Comparison of ENCODE assay signal across 38 cellular contexts in the genomic region with DNA sequence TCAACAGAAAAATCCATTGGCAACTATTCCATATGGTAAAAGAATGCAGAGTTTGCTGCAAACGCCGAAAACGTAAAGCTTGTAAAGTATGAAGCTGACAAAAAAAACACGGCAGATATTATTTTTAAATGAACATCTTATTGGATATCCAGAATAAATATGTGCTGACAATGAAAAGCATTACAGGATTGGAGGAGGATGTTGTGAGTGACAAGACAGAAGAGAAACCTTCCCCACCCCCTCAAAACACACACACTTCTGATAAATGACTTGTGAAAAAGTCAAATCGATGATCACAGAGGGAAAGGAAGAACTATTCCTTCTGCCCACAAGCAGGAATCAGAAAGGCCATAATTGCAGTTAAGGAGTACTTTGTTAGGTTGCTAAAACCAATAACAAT. TPM values are rescaled to one million over a fixed set of nuclear protein-coding genes. Genes with fewer than 3 reads are reported as not detected.
"Had no signal": no experiment of that assay in that cellular context is flagged by ENCODE, and none has a peak within 500 bp of the region (broad histone marks: within the 10 kb centered on the region; RNA-seq: fewer than 3 reads in every experiment).

No MANE protein-coding gene starts in this region.

- DNase-seq: activated effector memory CD4-positive, alpha-beta T cell treated with anti-CD3 and anti-CD28 coated beads, Interleukin-2, amount 50 U/mL, for 16 hours; activated effector memory CD4-positive, alpha-beta T cell treated with Interleukin-2 at 50 U/mL for 16 hours; activated gamma-delta T cell; activated gamma-delta T cell treated with Interleukin-2 at 50 U/mL for 16 hours; activated naive CD4-positive, alpha-beta T cell; activated naive CD4-positive, alpha-beta T cell treated with anti-CD3 and anti-CD28 coated beads for 36 hours; activated naive CD4-positive, alpha-beta T cell treated with anti-CD3 and anti-CD28 coated beads, Interleukin-2, amount 10 ng/mL, durations not matched to agents 7 days and 5 days; activated naive CD4-positive, alpha-beta T cell treated with anti-CD3 and anti-CD28 coated beads, Interleukin-2, amount 50 U/mL, for 16 hours; activated naive CD4-positive, alpha-beta T cell treated with Interleukin-2 at 50 U/mL for 16 hours; activated naive CD8-positive, alpha-beta T cell treated with anti-CD3 and anti-CD28 coated beads for 36 hours; activated naive CD8-positive, alpha-beta T cell treated with anti-CD3 and anti-CD28 coated beads, Interleukin-2, amount 10 ng/mL, durations not matched to agents 7 days and 5 days; activated naive CD8-positive, alpha-beta T cell treated with anti-CD3 and anti-CD28 coated beads, Interleukin-2, amount 50 U/mL, for 24 hours; activated T-cell treated with anti-CD3 and anti-CD28 coated beads, Interleukin-2, amount 50 U/mL, for 24 hours; activated T-cell treated with anti-CD3 and anti-CD28 coated beads, Interleukin-2, amount 50 U/mL, for 4 hours; activated T-cell treated with anti-CD3 and anti-CD28 coated beads, Interleukin-2, amount 50 U/mL, for 48 hours; activated T-cell treated with anti-CD3 and anti-CD28 coated beads, Interleukin-2, amount 50 U/mL, for 72 hours; adrenal gland; amniotic stem cell; amygdala; anterior cingulate cortex; aorta; body of pancreas; brain microvascular endothelial cell; caudate nucleus; central memory CD4-positive, alpha-beta T cell; cerebellar nuclear complex had no signal

- H3K36me3 ChIP-seq: adrenal gland, ascending aorta, brain microvascular endothelial cell, breast epithelium, cardiac muscle cell had no signal

- ATAC-seq: activated naive CD4-positive, alpha-beta T cell treated with anti-CD3 and anti-CD28 coated beads, Interleukin-2, amount 50 U/mL, for 72 hours; activated naive CD8-positive, alpha-beta T cell treated with anti-CD3 and anti-CD28 coated beads, Interleukin-2, amount 50 U/mL, for 24 hours; activated T-cell treated with anti-CD3 and anti-CD28 coated beads, Interleukin-2, amount 50 U/mL, for 4 hours; activated T-cell treated with anti-CD3 and anti-CD28 coated beads, Interleukin-2, amount 50 U/mL, for 72 hours; activated T-helper 17 cell treated with anti-CD3 and anti-CD28 coated beads, Interleukin-2, amount 50 U/mL, for 72 hours; body of pancreas had no signal

- H3K27ac ChIP-seq: adrenal gland, ascending aorta, body of pancreas, brain microvascular endothelial cell, breast epithelium, cardiac muscle cell had no signal

- H3K4me1 ChIP-seq: body of pancreas, breast epithelium had no signal

- H3K4me3 ChIP-seq: adrenal gland, ascending aorta, body of pancreas, breast epithelium, cardiac muscle cell had no signal

- H3K27me3 ChIP-seq: adrenal gland, ascending aorta, body of pancreas, breast epithelium had no signal

- H3K9me3 ChIP-seq: adrenal gland, ascending aorta, body of pancreas, breast epithelium had no signal

- FAIRE-seq: astrocyte, bronchial epithelial cell had no signal

RNA-seq across cellular contexts. Expression of gene CLCN1, which starts 32.0 kb away (rescaled TPM):
- total RNA-seq: activated naive CD4-positive, alpha-beta T cell treated with anti-CD3 and anti-CD28 coated beads for 36 hours; activated T-cell treated with anti-CD3 and anti-CD28 coated beads, Interleukin-2, amount 50 U/mL, for 4 hours; activated T-helper 1 cell treated with anti-CD3 and anti-CD28 coated beads, Interleukin-12 subunit alpha, Interleukin-12 subunit beta, Interleukin-2, Interleukin-4 antibody, amounts not matched to agents 30 ng/mL and 10 ng/mL and 1 ng/mL, durations not matched to agents 14 hours and 24 hours and 36 hours; activated T-helper 2 cell treated with anti-CD3 and anti-CD28 coated beads, Interferon-gamma antibody, Interleukin-2, Interleukin-4, amounts not matched to agents 10 μg/mL and 5 μg/mL and 100 μg/mL, durations not matched to agents 14 hours and 24 hours and 36 hours; aorta; ascending aorta; astrocyte; body of pancreas; cardiac muscle cell; cardiac septum; cerebellum; chondrocyte had no signal
- polyA plus RNA-seq: aorta, cardiac muscle cell had no signal
